Comparison of ENCODE assay signal across 1 cellular context in genomic region chr4:76233967-76234678, GRCh38.
TF ChIP-seq lines count a peak whose summit lies in the region.

No MANE protein-coding gene starts in this region.

TF ChIP-seq in WTC11, 78 proteins besides CTCF, POLR2A, EP300 and RAD21 (continued from another document):
- TF ChIP-seq HMGXB4 (CRISPR knock-in tag; IDR thresholded peaks at IDR 0.05) (no peak), PRDM15 (CRISPR knock-in tag; IDR thresholded peaks at IDR 0.05) (no peak), NR2C2 (CRISPR knock-in tag; IDR thresholded peaks at IDR 0.05) (no peak), FOXP1 (CRISPR knock-in tag; IDR thresholded peaks at IDR 0.05; ENCODE audit: borderline replicate concordance) (no peak), CREB1 (CRISPR knock-in tag; IDR thresholded peaks at IDR 0.05) (no peak)
